1 cellular context compared by ENCODE assay signal in genomic region chr2:27802547-27802946, GRCh38.
TF ChIP-seq lines count a peak whose summit lies in the region.

No MANE protein-coding gene starts in this region.

TF ChIP-seq in SK-N-SH, 30 proteins besides CTCF, POLR2A, EP300 and RAD21 (continued from another document):
- no peak for TF ChIP-seq ZBTB33 (IDR thresholded peaks at IDR 0.05; ENCODE audit: borderline replicate concordance, low read depth)
- TF ChIP-seq TAF1 (IDR thresholded peaks at IDR 0.05; ENCODE audit: borderline replicate concordance, low read depth, low read length): no peak
- no peak for TF ChIP-seq TEAD4 (IDR thresholded peaks at IDR 0.05; ENCODE audit: borderline replicate concordance, insufficient read depth)
- no peak for TF ChIP-seq REST (IDR thresholded peaks at IDR 0.05; ENCODE audit: low read depth, low read length)
- no peak for TF ChIP-seq SMC3 (IDR thresholded peaks at IDR 0.05; ENCODE audit: low read depth, low read length)
- TF ChIP-seq NRF1 (IDR thresholded peaks at IDR 0.05; ENCODE audit: low read depth, low read length): no peak
- no peak for TF ChIP-seq USF1 (IDR thresholded peaks at IDR 0.05; ENCODE audit: borderline replicate concordance, low read depth)
- no peak for TF ChIP-seq POLR2AphosphoS5 (IDR thresholded peaks at IDR 0.05; ENCODE audit: low read depth, low read length)
- TF ChIP-seq MAX (IDR thresholded peaks at IDR 0.05; ENCODE audit: low read depth): no peak
- no peak for TF ChIP-seq ELF1 (IDR thresholded peaks at IDR 0.05)
- TF ChIP-seq RFX5 (IDR thresholded peaks at IDR 0.05; ENCODE audit: low read length): no peak
